ENCODE assay signal across 8 cellular contexts in genomic region chr1:234963904-234964702, GRCh38.
DNase-seq lines count a peak whose midpoint lies in the region; ATAC-seq and TF ChIP-seq lines count a peak whose summit lies in the region.

No MANE protein-coding gene starts in this region.

- peak; percentile 74 for DNase-seq in DMS53 (lab: John Stamatoyannopoulos, UW)
- no peak for DNase-seq in T-helper 2 cell treated with Interferon-gamma antibody and Interleukin-4, amounts not matched to agents 5 μg/mL and 100 μg/mL, for 36 hours (ENCODE audit: low spot score)
- peak in 2 of 5 donors; percentile 68 to 78 for DNase-seq in heart left ventricle
- no peak for DNase-seq in NCI-H2227 treated with DMSO at 0.1 percent for 48 hours (lab: John Stamatoyannopoulos, UW)

- H3K9me3 ChIP-seq in heart left ventricle, result no peaks in the 10 kb centered on the region

- no peaks in the 10 kb centered on the region for H3K36me3 ChIP-seq in heart left ventricle
- no peaks in the 10 kb centered on the region for H3K36me3 ChIP-seq in rectal smooth muscle tissue (ENCODE audit: control insufficient read depth, insufficient read depth, low read length)

- H3K4me1 ChIP-seq in heart left ventricle, result peaks cover 9 to 74% (median 48%) of the 10 kb centered on the region in 12 donors
- H3K4me1 ChIP-seq in rectal smooth muscle tissue (ENCODE audit: control insufficient read depth, insufficient read depth, low read length), result peaks cover 36% of the 10 kb centered on the region

- H3K4me1 Mint-ChIP-seq in T-helper 2 cell treated with Interferon-gamma antibody and Interleukin-4, amounts not matched to agents 5 μg/mL and 100 μg/mL, for 36 hours (ENCODE audit: low read depth), result peaks cover 65% of the 10 kb centered on the region

- WGBS in heart left ventricle, 4 donors, result 58 to 66% (median 62%) methylated on average over 15 of the region's 15 CpGs

- H3K27ac ChIP-seq in heart left ventricle, result peak overlapping the region; percentile 24 to 99 (median 72)
- peak overlapping the region; percentile 75 for H3K27ac ChIP-seq in rectal smooth muscle tissue (ENCODE audit: low read depth, low read length)

- peaks cover 14% of the 10 kb centered on the region for H3K36me3 Mint-ChIP-seq in T-helper 2 cell treated with Interferon-gamma antibody and Interleukin-4, amounts not matched to agents 5 μg/mL and 100 μg/mL, for 36 hours (ENCODE audit: low read depth)

- no peaks in the 10 kb centered on the region for H3K27me3 Mint-ChIP-seq in T-helper 2 cell treated with Interferon-gamma antibody and Interleukin-4, amounts not matched to agents 5 μg/mL and 100 μg/mL, for 36 hours (ENCODE audit: low read depth)

- H3K4me3 ChIP-seq in heart left ventricle (no peak overlapping the region), rectal smooth muscle tissue (ENCODE audit: low read length) (peak overlapping the region; percentile 14)

- intact Hi-C loops in heart left ventricle (cut with DNase I), result loop anchor here in 7 of 10 donors (5.0 to 10.0 kb wide), 6 partner anchors 37 to 541 kb away; partner anchors contain the start of genes IRF2BP2 (in 2 of the 7) and B3GALNT2 (in 1 of the 7)

- H3K27me3 ChIP-seq in heart left ventricle (no peaks in the 10 kb centered on the region), rectal smooth muscle tissue (ENCODE audit: control insufficient read depth, insufficient read depth, low read length) (no peaks in the 10 kb centered on the region)

- no peaks in the 10 kb centered on the region for H3K9me3 Mint-ChIP-seq in T-helper 2 cell treated with Interferon-gamma antibody and Interleukin-4, amounts not matched to agents 5 μg/mL and 100 μg/mL, for 36 hours

- peak; percentile 35 to 50 (median 44) for ATAC-seq in heart left ventricle
- ATAC-seq in HG03139 (IDR thresholded peaks at IDR 0.05; ENCODE audit: unreplicated experiment), result no peak
- no peak for ATAC-seq in HG02840 (IDR thresholded peaks at IDR 0.05; ENCODE audit: low FRiP score, unreplicated experiment)
- ATAC-seq in GM21515 (IDR thresholded peaks at IDR 0.05; ENCODE audit: unreplicated experiment), result no peak

- peak overlapping the region; percentile 71 for H3K4me3 Mint-ChIP-seq in T-helper 2 cell treated with Interferon-gamma antibody and Interleukin-4, amounts not matched to agents 5 μg/mL and 100 μg/mL, for 36 hours

- H3K9ac ChIP-seq in rectal smooth muscle tissue (ENCODE audit: low read length), result no peak overlapping the region

- no peak for TF ChIP-seq POLR2A in heart left ventricle (IDR thresholded peaks at IDR 0.05)

- peak in 1 of 12 donors; percentile 18 for TF ChIP-seq CTCF in heart left ventricle (IDR thresholded peaks at IDR 0.05)

- peak overlapping the region; percentile 92 for H3K27ac Mint-ChIP-seq in T-helper 2 cell treated with Interferon-gamma antibody and Interleukin-4, amounts not matched to agents 5 μg/mL and 100 μg/mL, for 36 hours

Comparison
In these comparisons a context has a peak if more than half of its experiments do, and no peak if none do; other contexts are left out.
1. ATAC-seq: peak in heart left ventricle (4 of 4); none in HG03139 (single experiment), HG02840 (single experiment) and GM21515 (single experiment).